In genomic region chr22:20591295-20591645, GRCh38 we compare ENCODE assay signal across 14 cellular contexts.
DNase-seq lines count a peak whose midpoint lies in the region; ATAC-seq, FAIRE-seq and TF ChIP-seq lines count a peak whose summit lies in the region.
"Had no signal": no experiment of that assay in that cellular context is flagged by ENCODE, and none has a peak within 500 bp of the region (broad histone marks: within the 10 kb centered on the region; RNA-seq: fewer than 3 reads in every experiment).

No MANE protein-coding gene starts in this region.

- peaks cover 5% of the 10 kb centered on the region for H3K4me1 Mint-ChIP-seq in central memory CD8-positive, alpha-beta T cell
- H3K4me1 Mint-ChIP-seq in stimulated activated effector memory CD8-positive, alpha-beta T cell treated with anti-CD3 and anti-CD28 coated beads, Interleukin-12 subunit alpha, Interleukin-12 subunit beta, amount 100 ng/mL, for 72 hours: peaks cover 14% of the 10 kb centered on the region

- H3K27me3 Mint-ChIP-seq in central memory CD8-positive, alpha-beta T cell: no peaks in the 10 kb centered on the region

- no peaks in the 10 kb centered on the region for H4K20me1 ChIP-seq in keratinocyte (ENCODE audit: control insufficient read depth, extremely low read depth, insufficient read depth, low read length)

- peak overlapping the region; percentile 39 for H3K27ac Mint-ChIP-seq in central memory CD8-positive, alpha-beta T cell (ENCODE audit: low read depth)
- peak overlapping the region; percentile 72 for H3K27ac Mint-ChIP-seq in stimulated activated effector memory CD8-positive, alpha-beta T cell treated with anti-CD3 and anti-CD28 coated beads, Interleukin-12 subunit alpha, Interleukin-12 subunit beta, amount 100 ng/mL, for 72 hours

- H3K79me2 ChIP-seq in keratinocyte (ENCODE audit: control insufficient read depth, insufficient read depth, low read length): no peaks in the 10 kb centered on the region

- peaks cover 7% of the 10 kb centered on the region for H3K36me3 Mint-ChIP-seq in central memory CD8-positive, alpha-beta T cell (ENCODE audit: insufficient read depth)
- H3K36me3 Mint-ChIP-seq in stimulated activated effector memory CD8-positive, alpha-beta T cell treated with anti-CD3 and anti-CD28 coated beads, Interleukin-12 subunit alpha, Interleukin-12 subunit beta, amount 100 ng/mL, for 72 hours: peaks cover 31% of the 10 kb centered on the region
- H3K36me3 Mint-ChIP-seq: CD4-positive, CD25-positive, alpha-beta regulatory T cell had no signal

- H3K4me1 ChIP-seq in RWPE2 (ENCODE audit: insufficient read depth, poor library complexity, severe bottlenecking): peaks cover 4% of the 10 kb centered on the region
- peaks cover 29% of the 10 kb centered on the region for H3K4me1 ChIP-seq in keratinocyte (ENCODE audit: control insufficient read depth, extremely low read depth, insufficient read depth, low read length)

- TF ChIP-seq CTCF in RWPE2 (IDR thresholded peaks at IDR 0.05; ENCODE audit: poor library complexity, severe bottlenecking) (no peak), keratinocyte (optimal IDR thresholded peaks at IDR 0.05 in 1 of 3, IDR thresholded peaks at IDR 0.05 in 1 of 3, conservative IDR thresholded peaks at IDR 0.05 in 1 of 3; ENCODE audit: extremely low read depth in 1 of 3, insufficient read depth in 2 of 3, low read length in 3 of 3) (no peak)

- H3K27ac ChIP-seq in RWPE2 (ENCODE audit: poor library complexity, severe bottlenecking): no peak overlapping the region
- H3K27ac ChIP-seq in keratinocyte (ENCODE audit: control insufficient read depth, insufficient read depth, low read length): no peak overlapping the region
- H3K27ac ChIP-seq: SJCRH30 had no signal

- H3K27me3 ChIP-seq in RWPE2 (ENCODE audit: insufficient read depth, poor library complexity, severe bottlenecking) (no peaks in the 10 kb centered on the region), keratinocyte (ENCODE audit: control insufficient read depth, extremely low read depth, insufficient read depth, low read length) (no peaks in the 10 kb centered on the region)
- H3K27me3 ChIP-seq: SJCRH30 had no signal

- H3K9me1 ChIP-seq in keratinocyte (ENCODE audit: control insufficient read depth, extremely low read depth, insufficient read depth, low read length): peaks cover 2% of the 10 kb centered on the region

- no peak overlapping the region for H3K9ac ChIP-seq in keratinocyte (ENCODE audit: control insufficient read depth, extremely low read depth, insufficient read depth, low read length)

- peak; percentile 71 for FAIRE-seq in keratinocyte (lab: Jason Lieb, UNC)
- FAIRE-seq: GM19239 had no signal

- H3K4me3 ChIP-seq in RWPE2 (ENCODE audit: severe bottlenecking): no peak overlapping the region
- no peak overlapping the region for H3K4me3 ChIP-seq in keratinocyte (ENCODE audit: control insufficient read depth in 2 of 3, extremely low read depth in 1 of 3, insufficient read depth in 2 of 3, low read depth in 1 of 3, low read length in 3 of 3)
- H3K4me3 ChIP-seq: SJCRH30 had no signal

- no peaks in the 10 kb centered on the region for H3K9me3 ChIP-seq in RWPE2 (ENCODE audit: severe bottlenecking)
- H3K9me3 ChIP-seq in keratinocyte (ENCODE audit: control insufficient read depth, low read depth, low read length): no peaks in the 10 kb centered on the region
- H3K9me3 ChIP-seq: SJCRH30 had no signal

- peak overlapping the region; percentile 82 for H2AFZ ChIP-seq in keratinocyte (ENCODE audit: control insufficient read depth, low read length)

- H3K4me3 Mint-ChIP-seq in central memory CD8-positive, alpha-beta T cell: no peak overlapping the region
- H3K4me3 Mint-ChIP-seq in stimulated activated effector memory CD8-positive, alpha-beta T cell treated with anti-CD3 and anti-CD28 coated beads, Interleukin-12 subunit alpha, Interleukin-12 subunit beta, amount 100 ng/mL, for 72 hours: no peak overlapping the region
- H3K4me3 Mint-ChIP-seq: CD4-positive, CD25-positive, alpha-beta regulatory T cell had no signal

- H3K9me3 Mint-ChIP-seq in central memory CD8-positive, alpha-beta T cell: no peaks in the 10 kb centered on the region
- H3K9me3 Mint-ChIP-seq in stimulated activated effector memory CD8-positive, alpha-beta T cell treated with anti-CD3 and anti-CD28 coated beads, Interleukin-12 subunit alpha, Interleukin-12 subunit beta, amount 100 ng/mL, for 72 hours: no peaks in the 10 kb centered on the region
- H3K9me3 Mint-ChIP-seq: CD4-positive, CD25-positive, alpha-beta regulatory T cell had no signal

- dilution Hi-C loops in keratinocyte (cut with MboI; ENCODE audit: extremely low pct_ligation_motif_present, low sequenced_read_pairs): no loop called here

- peaks cover 12% of the 10 kb centered on the region for H3K36me3 ChIP-seq in RWPE2 (ENCODE audit: low read depth)
- H3K36me3 ChIP-seq in keratinocyte (ENCODE audit: control insufficient read depth in 2 of 2, extremely low read depth in 1 of 2, insufficient read depth in 2 of 2, low read length in 2 of 2): peaks cover 11% of the 10 kb centered on the region in 2 experiments

- DNase-seq in RWPE2 (ENCODE audit: low spot score): peak; percentile 47
- no peak for DNase-seq in central memory CD8-positive, alpha-beta T cell (ENCODE audit: low spot score in 2 of 2)
- DNase-seq in keratinocyte (ENCODE audit: low read depth, low spot score): no peak
- no peak for DNase-seq in stimulated activated effector memory CD8-positive, alpha-beta T cell treated with anti-CD3 and anti-CD28 coated beads, Interleukin-12 subunit alpha, Interleukin-12 subunit beta, amount 100 ng/mL, for 72 hours (ENCODE audit: low spot score in 2 of 2)
- no peak for DNase-seq in midbrain (lab: John Stamatoyannopoulos, UW)
- no peak for DNase-seq in NCI-H2196 treated with DMSO at 0.1 percent for 48 hours (lab: John Stamatoyannopoulos, UW; ENCODE audit: unreplicated experiment)
- no peak for DNase-seq in NCI-H1417 (lab: John Stamatoyannopoulos, UW)
- DNase-seq: CD4-positive, CD25-positive, alpha-beta regulatory T cell; EL; HCEC 1CT; NCI-H187; NK-92 treated with Interleukin-12 subunit alpha and Interleukin-12 subunit beta, amount 100 ng/mL, for 24 hours had no signal

- ATAC-seq in RWPE2 (ENCODE audit: low read depth): no peak
- no peak for ATAC-seq in central memory CD8-positive, alpha-beta T cell (replicated peaks; ENCODE audit: extremely low read depth, poor library complexity, severe bottlenecking)
- no peak for ATAC-seq in stimulated activated effector memory CD8-positive, alpha-beta T cell treated with anti-CD3 and anti-CD28 coated beads, Interleukin-12 subunit alpha, Interleukin-12 subunit beta, amount 100 ng/mL, for 72 hours

- H3K4me2 ChIP-seq in keratinocyte (ENCODE audit: control insufficient read depth, extremely low read depth, insufficient read depth, low read depth, low read length): peak overlapping the region; percentile 37
